In genomic region chr1:9651565-9652378, GRCh38 we compare ENCODE assay signal across 9 cellular contexts. TPM values are rescaled to one million over a fixed set of nuclear protein-coding genes. Genes with fewer than 3 reads are reported as not detected.
A peak's percentile ranks its signal among the peaks of the same experiment; 100 is the strongest.
DNase-seq lines count a peak whose midpoint lies in the region; ATAC-seq and TF ChIP-seq lines count a peak whose summit lies in the region.
"Had no signal": no experiment of that assay in that cellular context is flagged by ENCODE, and none has a peak within 500 bp of the region (broad histone marks: within the 10 kb centered on the region; RNA-seq: fewer than 3 reads in every experiment).

Gene PIK3CD (plus strand): TSS chr1:9651731. CDS start chr1:9710456, 58,725 bp downstream.

- H3K27me3 ChIP-seq in H7 (ENCODE audit: control insufficient read depth, insufficient read depth, low read length) = peaks cover 38% of the 10 kb centered on the region
- no peaks in the 10 kb centered on the region for H3K27me3 ChIP-seq in OCI-LY3 (ENCODE audit: low read depth, low read length)
- H3K27me3 ChIP-seq in parathyroid adenoma (ENCODE audit: control insufficient read depth, insufficient read depth, low read length) = no peaks in the 10 kb centered on the region
- H3K27me3 ChIP-seq in BE2C = peaks cover 20% of the 10 kb centered on the region

- H3K36me3 ChIP-seq in H7 (replicated peaks; ENCODE audit: control insufficient read depth, insufficient read depth, low read length) = no peaks in the 10 kb centered on the region
- H3K36me3 ChIP-seq in OCI-LY3 (replicated peaks; ENCODE audit: low read depth, low read length) = peaks cover 19% of the 10 kb centered on the region
- no peaks in the 10 kb centered on the region for H3K36me3 ChIP-seq in parathyroid adenoma (ENCODE audit: control insufficient read depth, insufficient read depth, low read length)
- no peaks in the 10 kb centered on the region for H3K36me3 ChIP-seq in BE2C

- H3K4me1 ChIP-seq in OCI-LY3 (ENCODE audit: low read length) = peaks cover 35% of the 10 kb centered on the region
- no peaks in the 10 kb centered on the region for H3K4me1 ChIP-seq in parathyroid adenoma
- H3K4me1 ChIP-seq in BE2C = no peaks in the 10 kb centered on the region

- peak within 1 kb of the TSS; percentile 90 for H3K9ac ChIP-seq in OCI-LY3 (ENCODE audit: low read length)
- H3K9ac ChIP-seq in parathyroid adenoma = no peak within 1 kb of the TSS
- H3K9ac ChIP-seq: KMS-11 had no signal

- H3K9me3 ChIP-seq in OCI-LY3 (ENCODE audit: insufficient read depth, low read length) = no peaks in the 10 kb centered on the region
- H3K9me3 ChIP-seq in parathyroid adenoma (ENCODE audit: control insufficient read depth, low read length) = no peaks in the 10 kb centered on the region
- no peaks in the 10 kb centered on the region for H3K9me3 ChIP-seq in BE2C

- TF ChIP-seq CTCF in OCI-LY3 (IDR thresholded peaks at IDR 0.05; ENCODE audit: low read depth, low read length) (no peak), parathyroid adenoma (IDR thresholded peaks at IDR 0.05) (no peak), BE2C (IDR thresholded peaks at IDR 0.05; ENCODE audit: low read depth, low read length) (no peak)

- ATAC-seq in Right ventricle myocardium inferior = peak; percentile 32
- no peak for ATAC-seq in GM18511 (IDR thresholded peaks at IDR 0.05; ENCODE audit: unreplicated experiment)

- H3K79me2 ChIP-seq in OCI-LY3 (ENCODE audit: low read length) (peaks cover 66% of the 10 kb centered on the region), parathyroid adenoma (no peaks in the 10 kb centered on the region)

- DNase-seq in CD1c-positive myeloid dendritic cell (ENCODE audit: extremely low spot score) (peak; percentile 77), H7 (peak; percentile 91), activated gamma-delta T cell treated with Interleukin-2 at 50 U/mL for 16 hours (peak; percentile 45), Right ventricle myocardium inferior (ENCODE audit: missing footprints) (peak; percentile 84), BE2C (no peak)

- H3K4me2 ChIP-seq in OCI-LY3 (ENCODE audit: low read length) (peak within 1 kb of the TSS; percentile 86), parathyroid adenoma (ENCODE audit: low read length) (peak within 1 kb of the TSS; percentile 28)
- H3K4me2 ChIP-seq: KMS-11 had no signal

- peaks cover 5% of the 10 kb centered on the region; the same call in 1 of the 2 replicates for H4K20me1 ChIP-seq in OCI-LY3 (ENCODE audit: insufficient read depth, low read length)

- intact Hi-C loops in Right ventricle myocardium inferior (cut with DNase I) = no loop called here

- H2AFZ ChIP-seq in OCI-LY3 (ENCODE audit: low read depth, low read length) (no peak within 1 kb of the TSS), parathyroid adenoma (no peak within 1 kb of the TSS)

- H3K4me3 ChIP-seq in H7 (ENCODE audit: insufficient read depth, low read depth, low read length) = peak within 1 kb of the TSS; percentile 60
- H3K4me3 ChIP-seq in OCI-LY3 (ENCODE audit: low read length) = peak within 1 kb of the TSS; percentile 84
- no peak within 1 kb of the TSS for H3K4me3 ChIP-seq in parathyroid adenoma (ENCODE audit: low read depth, low read length)
- H3K4me3 ChIP-seq in BE2C (ENCODE audit: low read depth, low read length) = no peak within 1 kb of the TSS

- H3K27ac ChIP-seq in OCI-LY3 (ENCODE audit: low read length) (peak within 1 kb of the TSS; percentile 100), parathyroid adenoma (no peak within 1 kb of the TSS)
- H3K27ac ChIP-seq: KMS-11 had no signal

RNA-seq across cellular contexts. Expression of gene PIK3CD, which starts in this region (rescaled TPM):
- total RNA-seq in H7 (2014; rRNA removed; shearing (Covaris generic)) = 6.9 and 18.1 TPM in 2 replicates
- total RNA-seq in Right ventricle myocardium inferior = 4.1 TPM
- not detected for polyA plus RNA-seq in BE2C (2012; ENCODE audit: insufficient read depth, insufficient read length, low read depth)

Comparison
In these comparisons a context has a peak if more than half of its experiments do, and no peak if none do; other contexts are left out.
1. H3K4me3 ChIP-seq: peak in H7 (single experiment) and OCI-LY3 (single experiment); none in parathyroid adenoma (single experiment) and BE2C (single experiment).